Comparison of ENCODE assay signal across 16 cellular contexts in genomic region chr1:9311029-9311428, GRCh38.
"Had no signal": no experiment of that assay in that cellular context is flagged by ENCODE, and none has a peak within 500 bp of the region (broad histone marks: within the 10 kb centered on the region; RNA-seq: fewer than 3 reads in every experiment).

No MANE protein-coding gene starts in this region.

- H3K9me3 ChIP-seq: lower lobe of right lung, neutrophil, prostate gland had no signal

- H3K4me1 ChIP-seq: prostate gland had no signal

- FAIRE-seq: endometrium, islet of Langerhans, small intestine had no signal

- H3K27ac ChIP-seq: lower lobe of right lung, neutrophil, prostate gland had no signal

- H3K36me3 ChIP-seq: lower lobe of right lung, neutrophil, prostate gland had no signal

- H3K4me3 ChIP-seq: lower lobe of right lung, prostate gland had no signal

- ATAC-seq: activated T-cell treated with anti-CD3 and anti-CD28 coated beads, Interleukin-2, amount 50 U/mL, for 72 hours; left colon; lower lobe of right lung; naive thymus-derived CD8-positive, alpha-beta T cell; stimulated activated naive CD8-positive, alpha-beta T cell treated with anti-CD3 and anti-CD28 coated beads, Interleukin-15, Interleukin-2, amounts not matched to agents 100 U/mL and 50 U/mL, for 24 hours had no signal

- H3K27ac Mint-ChIP-seq: activated B cell treated with CpG ODN at 0.5 μM for 24 hours; activated CD4-positive, alpha-beta T cell treated with anti-CD3 and anti-CD28 coated beads, Interleukin-2, amount 10 ng/mL, durations not matched to agents 7 days and 5 days; activated naive CD8-positive, alpha-beta T cell treated with anti-CD3 and anti-CD28 coated beads, Interleukin-2, amount 10 ng/mL, durations not matched to agents 7 days and 5 days; activated T-cell treated with anti-CD3 and anti-CD28 coated beads, Interleukin-2, amount 50 U/mL, for 72 hours; naive thymus-derived CD8-positive, alpha-beta T cell; T-helper 2 cell treated with Interferon-gamma antibody and Interleukin-4, amounts not matched to agents 5 μg/mL and 100 μg/mL, for 36 hours had no signal

- DNase-seq: activated B cell treated with CpG ODN at 0.5 μM for 24 hours; activated CD4-positive, alpha-beta T cell treated with anti-CD3 and anti-CD28 coated beads, Interleukin-2, amount 10 ng/mL, durations not matched to agents 7 days and 5 days; activated CD8-positive, alpha-beta memory T cell treated with anti-CD3 and anti-CD28 coated beads, Interleukin-2, amount 50 U/mL, for 48 hours; activated naive CD8-positive, alpha-beta T cell treated with anti-CD3 and anti-CD28 coated beads, Interleukin-2, amount 10 ng/mL, durations not matched to agents 7 days and 5 days; activated T-cell treated with anti-CD3 and anti-CD28 coated beads, Interleukin-2, amount 50 U/mL, for 72 hours; left colon; lower lobe of right lung; naive thymus-derived CD8-positive, alpha-beta T cell; small intestine; stimulated activated naive CD8-positive, alpha-beta T cell treated with anti-CD3 and anti-CD28 coated beads, Interleukin-15, Interleukin-2, amounts not matched to agents 100 U/mL and 50 U/mL, for 24 hours; SW 1271 had no signal

- H3K27me3 Mint-ChIP-seq: activated B cell treated with CpG ODN at 0.5 μM for 24 hours; activated CD4-positive, alpha-beta T cell treated with anti-CD3 and anti-CD28 coated beads, Interleukin-2, amount 10 ng/mL, durations not matched to agents 7 days and 5 days; activated naive CD8-positive, alpha-beta T cell treated with anti-CD3 and anti-CD28 coated beads, Interleukin-2, amount 10 ng/mL, durations not matched to agents 7 days and 5 days; naive thymus-derived CD8-positive, alpha-beta T cell had no signal

- H3K36me3 Mint-ChIP-seq: activated naive CD8-positive, alpha-beta T cell treated with anti-CD3 and anti-CD28 coated beads, Interleukin-2, amount 10 ng/mL, durations not matched to agents 7 days and 5 days; naive thymus-derived CD8-positive, alpha-beta T cell had no signal

- H3K4me3 Mint-ChIP-seq: activated B cell treated with CpG ODN at 0.5 μM for 24 hours; activated CD4-positive, alpha-beta T cell treated with anti-CD3 and anti-CD28 coated beads, Interleukin-2, amount 10 ng/mL, durations not matched to agents 7 days and 5 days; activated naive CD8-positive, alpha-beta T cell treated with anti-CD3 and anti-CD28 coated beads, Interleukin-2, amount 10 ng/mL, durations not matched to agents 7 days and 5 days; activated T-cell treated with anti-CD3 and anti-CD28 coated beads, Interleukin-2, amount 50 U/mL, for 72 hours; naive thymus-derived CD8-positive, alpha-beta T cell; T-helper 2 cell treated with Interferon-gamma antibody and Interleukin-4, amounts not matched to agents 5 μg/mL and 100 μg/mL, for 36 hours had no signal

- H3K9me3 Mint-ChIP-seq: activated B cell treated with CpG ODN at 0.5 μM for 24 hours; activated CD4-positive, alpha-beta T cell treated with anti-CD3 and anti-CD28 coated beads, Interleukin-2, amount 10 ng/mL, durations not matched to agents 7 days and 5 days; activated naive CD8-positive, alpha-beta T cell treated with anti-CD3 and anti-CD28 coated beads, Interleukin-2, amount 10 ng/mL, durations not matched to agents 7 days and 5 days; activated T-cell treated with anti-CD3 and anti-CD28 coated beads, Interleukin-2, amount 50 U/mL, for 72 hours; naive thymus-derived CD8-positive, alpha-beta T cell; T-helper 2 cell treated with Interferon-gamma antibody and Interleukin-4, amounts not matched to agents 5 μg/mL and 100 μg/mL, for 36 hours had no signal
